ENCODE assay signal across 8 cellular contexts in genomic region chr7:29091121-29091601, GRCh38. TPM values are rescaled to one million over a fixed set of nuclear protein-coding genes. Genes with fewer than 3 reads are reported as not detected.
DNase-seq lines count a peak whose midpoint lies in the region; ATAC-seq, FAIRE-seq and TF ChIP-seq lines count a peak whose summit lies in the region.

No MANE protein-coding gene starts in this region.

- H3K36me3 Mint-ChIP-seq in CD14-positive monocyte: peaks cover 73 to 89% of the 10 kb centered on the region in 2 donors

- intact Hi-C loops in left ventricle myocardium inferior (cut with micrococcal nuclease) (no loop called here), CD14-positive monocyte (cut with micrococcal nuclease) (no loop called here)

- H3K36me3 ChIP-seq in Peyer's patch: no peaks in the 10 kb centered on the region
- H3K36me3 ChIP-seq in left ventricle myocardium inferior: no peaks in the 10 kb centered on the region
- no peaks in the 10 kb centered on the region for H3K36me3 ChIP-seq in suprapubic skin

- no peak overlapping the region for H3K4me3 ChIP-seq in A549
- H3K4me3 ChIP-seq in Peyer's patch: peak overlapping the region in 3 of 4 donors; percentile 13 to 44 (median 30)
- H3K4me3 ChIP-seq in left ventricle myocardium inferior: peak overlapping the region; percentile 56
- peak overlapping the region; percentile 26 for H3K4me3 ChIP-seq in suprapubic skin

- TF ChIP-seq EP300 in A549 (IDR thresholded peaks at IDR 0.05): no peak
- no peak for TF ChIP-seq EP300 in suprapubic skin (IDR thresholded peaks at IDR 0.05)

- no peaks in the 10 kb centered on the region for H3K4me1 ChIP-seq in A549
- H3K4me1 ChIP-seq in Peyer's patch: peaks cover 0 to 15% (median 0%) of the 10 kb centered on the region in 4 donors
- peaks cover 54% of the 10 kb centered on the region for H3K4me1 ChIP-seq in left ventricle myocardium inferior
- peaks cover 21% of the 10 kb centered on the region for H3K4me1 ChIP-seq in suprapubic skin

- H3K4me1 Mint-ChIP-seq in CD14-positive monocyte: peaks cover 48% of the 10 kb centered on the region

- H3K9me3 ChIP-seq in A549: no peaks in the 10 kb centered on the region
- H3K9me3 ChIP-seq in Peyer's patch: no peaks in the 10 kb centered on the region
- no peaks in the 10 kb centered on the region for H3K9me3 ChIP-seq in left ventricle myocardium inferior (replicated peaks)
- no peaks in the 10 kb centered on the region for H3K9me3 ChIP-seq in suprapubic skin

- peak overlapping the region in 1 of 2 donors; percentile 74 for H3K4me3 Mint-ChIP-seq in CD14-positive monocyte

- peak overlapping the region in 3 of 7 donors; percentile 44 to 72 (median 55) for H3K27ac Mint-ChIP-seq in CD14-positive monocyte

- TF ChIP-seq CTCF in A549 (IDR thresholded peaks at IDR 0.05) (no peak), Peyer's patch (IDR thresholded peaks at IDR 0.05) (no peak), left ventricle myocardium inferior (IDR thresholded peaks at IDR 0.05; ENCODE audit: borderline replicate concordance) (no peak), suprapubic skin (IDR thresholded peaks at IDR 0.05) (no peak), CD14-positive monocyte (IDR thresholded peaks at IDR 0.05) (no peak)

- no peaks in the 10 kb centered on the region for H3K27me3 ChIP-seq in Peyer's patch
- H3K27me3 ChIP-seq in left ventricle myocardium inferior (ENCODE audit: low read depth): no peaks in the 10 kb centered on the region
- H3K27me3 ChIP-seq in suprapubic skin: no peaks in the 10 kb centered on the region

- no peak for TF ChIP-seq RAD21 in A549 (conservative IDR thresholded peaks at IDR 0.05 in 1 of 2, IDR thresholded peaks at IDR 0.05 in 1 of 2)

- POLR2A ChIA-PET in A549 (lab: Yijun Ruan, JAX): no interaction called here

- peaks cover 0 to 4% (median 0%) of the 10 kb centered on the region in 7 donors for H3K9me3 Mint-ChIP-seq in CD14-positive monocyte

- peaks cover 0 to 2% (median 2%) of the 10 kb centered on the region in 3 donors for H3K27me3 Mint-ChIP-seq in CD14-positive monocyte (ENCODE audit: low read depth in 3 of 3)

- CTCF ChIA-PET in A549 (lab: Yijun Ruan, JAX): interaction anchor here (1.2 to 2.9 kb wide), 6 partner anchors 11 to 318 kb away, joined by 3 to 13 read pairs (median 9); no protein-coding TSS in a partner anchor

- no peak for FAIRE-seq in A549 (lab: Jason Lieb, UNC)

- H3K27ac ChIP-seq in A549 (no peak overlapping the region), Peyer's patch (peak overlapping the region; percentile 15 to 46 (median 24)), left ventricle myocardium inferior (replicated peaks) (peak overlapping the region; percentile 72), suprapubic skin (no peak overlapping the region)

- peak overlapping the region; percentile 47 for H3K4me2 ChIP-seq in A549

- ATAC-seq in A549 (no peak), GM18907 (IDR thresholded peaks at IDR 0.05; ENCODE audit: unreplicated experiment) (peak; percentile 38), GM18870 (IDR thresholded peaks at IDR 0.05; ENCODE audit: unreplicated experiment) (no peak)

- 35% methylated on average over 7 of the region's 8 CpGs for WGBS in A549 (ENCODE audit: missing lambda C conversion rate)
- 16% methylated on average over 8 of the region's 8 CpGs for WGBS in suprapubic skin

- DNase-seq in A549 (ENCODE audit: low read depth in 1 of 2, low spot score in 1 of 2) (no peak), Peyer's patch (no peak), left ventricle myocardium inferior (peak; percentile 38), suprapubic skin (ENCODE audit: low spot score in 2 of 2) (no peak), globus pallidus (ENCODE audit: low spot score) (no peak), CD14-positive monocyte (ENCODE audit: low spot score) (no peak)

- TF ChIP-seq POLR2A in A549 (IDR thresholded peaks at IDR 0.05; ENCODE audit: low read length) (no peak), Peyer's patch (IDR thresholded peaks at IDR 0.05) (no peak), suprapubic skin (IDR thresholded peaks at IDR 0.05) (no peak)

TF ChIP-seq in A549, 52 proteins besides CTCF, POLR2A, EP300 and RAD21 (continues in another document):
- TF ChIP-seq, protein P1, sequence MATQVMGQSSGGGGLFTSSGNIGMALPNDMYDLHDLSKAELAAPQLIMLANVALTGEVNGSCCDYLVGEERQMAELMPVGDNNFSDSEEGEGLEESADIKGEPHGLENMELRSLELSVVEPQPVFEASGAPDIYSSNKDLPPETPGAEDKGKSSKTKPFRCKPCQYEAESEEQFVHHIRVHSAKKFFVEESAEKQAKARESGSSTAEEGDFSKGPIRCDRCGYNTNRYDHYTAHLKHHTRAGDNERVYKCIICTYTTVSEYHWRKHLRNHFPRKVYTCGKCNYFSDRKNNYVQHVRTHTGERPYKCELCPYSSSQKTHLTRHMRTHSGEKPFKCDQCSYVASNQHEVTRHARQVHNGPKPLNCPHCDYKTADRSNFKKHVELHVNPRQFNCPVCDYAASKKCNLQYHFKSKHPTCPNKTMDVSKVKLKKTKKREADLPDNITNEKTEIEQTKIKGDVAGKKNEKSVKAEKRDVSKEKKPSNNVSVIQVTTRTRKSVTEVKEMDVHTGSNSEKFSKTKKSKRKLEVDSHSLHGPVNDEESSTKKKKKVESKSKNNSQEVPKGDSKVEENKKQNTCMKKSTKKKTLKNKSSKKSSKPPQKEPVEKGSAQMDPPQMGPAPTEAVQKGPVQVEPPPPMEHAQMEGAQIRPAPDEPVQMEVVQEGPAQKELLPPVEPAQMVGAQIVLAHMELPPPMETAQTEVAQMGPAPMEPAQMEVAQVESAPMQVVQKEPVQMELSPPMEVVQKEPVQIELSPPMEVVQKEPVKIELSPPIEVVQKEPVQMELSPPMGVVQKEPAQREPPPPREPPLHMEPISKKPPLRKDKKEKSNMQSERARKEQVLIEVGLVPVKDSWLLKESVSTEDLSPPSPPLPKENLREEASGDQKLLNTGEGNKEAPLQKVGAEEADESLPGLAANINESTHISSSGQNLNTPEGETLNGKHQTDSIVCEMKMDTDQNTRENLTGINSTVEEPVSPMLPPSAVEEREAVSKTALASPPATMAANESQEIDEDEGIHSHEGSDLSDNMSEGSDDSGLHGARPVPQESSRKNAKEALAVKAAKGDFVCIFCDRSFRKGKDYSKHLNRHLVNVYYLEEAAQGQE (IDR thresholded peaks at IDR 0.05): no peak
- TF ChIP-seq BHLHE40 (IDR thresholded peaks at IDR 0.05; ENCODE audit: low read depth, low read length): no peak
- no peak for TF ChIP-seq E2F6 (IDR thresholded peaks at IDR 0.05; ENCODE audit: borderline replicate concordance, low read depth)
- no peak for TF ChIP-seq HDAC2 (IDR thresholded peaks at IDR 0.05)
- no peak for TF ChIP-seq PHF8 (IDR thresholded peaks at IDR 0.05; ENCODE audit: borderline replicate concordance, low read depth)
- no peak for TF ChIP-seq SREBF2 (IDR thresholded peaks at IDR 0.05)
- TF ChIP-seq FOXS1 (CRISPR knock-in tag; IDR thresholded peaks at IDR 0.05): no peak
- no peak for TF ChIP-seq TP53 (CRISPR knock-in tag; IDR thresholded peaks at IDR 0.05)
- TF ChIP-seq USF2 (IDR thresholded peaks at IDR 0.05): no peak
- TF ChIP-seq ELK1 (IDR thresholded peaks at IDR 0.05; ENCODE audit: low read depth, low read length): no peak
- no peak for TF ChIP-seq GATA3 (IDR thresholded peaks at IDR 0.05; ENCODE audit: borderline replicate concordance)
- TF ChIP-seq RFX5 (IDR thresholded peaks at IDR 0.05): no peak
- TF ChIP-seq, protein P2, sequence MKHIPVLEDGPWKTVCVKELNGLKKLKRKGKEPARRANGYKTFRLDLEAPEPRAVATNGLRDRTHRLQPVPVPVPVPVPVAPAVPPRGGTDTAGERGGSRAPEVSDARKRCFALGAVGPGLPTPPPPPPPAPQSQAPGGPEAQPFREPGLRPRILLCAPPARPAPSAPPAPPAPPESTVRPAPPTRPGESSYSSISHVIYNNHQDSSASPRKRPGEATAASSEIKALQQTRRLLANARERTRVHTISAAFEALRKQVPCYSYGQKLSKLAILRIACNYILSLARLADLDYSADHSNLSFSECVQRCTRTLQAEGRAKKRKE (CRISPR knock-in tag; IDR thresholded peaks at IDR 0.05; ENCODE audit: low read depth): no peak
- no peak for TF ChIP-seq EHMT2 (IDR thresholded peaks at IDR 0.05; ENCODE audit: low read depth)
- no peak for TF ChIP-seq JUN (IDR thresholded peaks at IDR 0.05)

RNA-seq across cellular contexts. Expression of gene CPVL, which starts 55.2 kb away (rescaled TPM):
- polyA plus RNA-seq in A549 (2011; rRNA removed): not detected in 2 replicates
- polyA plus RNA-seq in A549 (2012; cell fraction: cytosol; rRNA removed): 0.01 TPM in 1 of 2 replicates, not detected in the other
- not detected in 2 replicates for polyA plus RNA-seq in A549 (2012; cell fraction: nucleus; rRNA removed)
- 0.05 to 0.17 TPM (median 0.15 TPM) in 3 replicates for polyA plus RNA-seq in A549 (2017; fragmentation: RNase III; extraction: RNeasy Plus Mini Kit Qiagen cat#74134 plus additional on column Dnase treatment)
- not detected in 2 replicates for polyA minus RNA-seq in A549 (2011; rRNA and poly(A)+ RNA removed)
- total RNA-seq in Peyer's patch: 10 to 100 TPM in 1 of 4 donors, 1 to 10 TPM in 3; 2.5 to 16.5 (median 8.0) TPM
- total RNA-seq in left ventricle myocardium inferior: 86.3 TPM
- 10 to 100 TPM in 2 of 4 donors, 1 to 10 TPM in 2; 8.1 to 17.1 (median 10.1) TPM for total RNA-seq in suprapubic skin
- polyA plus RNA-seq in CD14-positive monocyte: 1,000 to 10,000 TPM; 1,108 to 1,111 TPM

Comparison
In these comparisons a context has a peak if more than half of its experiments do, and no peak if none do; other contexts are left out.
1. H3K27ac ChIP-seq: peak in Peyer's patch (4 of 4) and left ventricle myocardium inferior (single experiment); none in A549 (0 of 2) and suprapubic skin (single experiment).